Comparison of ENCODE assay signal across 1 cellular context in the genomic region with DNA sequence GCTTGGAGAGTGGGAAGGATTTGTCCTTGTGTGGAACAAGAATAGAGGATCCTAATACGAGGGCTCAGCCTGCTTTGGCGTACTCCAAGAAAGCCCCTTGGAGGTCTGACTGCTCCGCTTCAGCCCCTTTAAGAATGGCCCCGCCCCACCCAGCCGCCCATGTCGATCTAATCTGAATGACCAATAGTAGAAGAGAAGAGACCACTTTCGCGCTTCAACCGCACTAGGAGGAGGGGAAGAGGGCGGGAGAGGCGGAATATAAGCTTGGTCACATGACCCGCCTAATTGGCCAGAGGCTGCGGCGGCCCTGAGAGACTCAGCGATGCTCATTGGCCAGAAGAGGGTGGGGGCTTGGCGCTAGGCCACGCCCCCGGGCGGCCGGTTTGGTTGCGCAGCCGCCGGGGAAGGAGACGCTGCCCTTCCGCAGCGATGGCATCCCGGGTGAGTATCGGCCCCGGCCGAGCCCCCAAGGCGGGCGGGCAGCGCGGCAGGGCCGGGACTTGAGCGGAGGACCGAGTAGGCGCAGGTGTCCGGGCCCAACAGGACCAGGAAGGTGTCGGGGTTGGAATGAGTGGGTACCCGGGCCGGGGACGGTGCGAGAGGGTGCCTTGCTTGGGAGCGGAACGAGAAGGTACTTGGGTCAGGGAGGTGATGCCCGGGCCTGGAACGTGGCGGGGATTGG.
A peak's percentile ranks its signal among the peaks of the same experiment; 100 is the strongest.
TF ChIP-seq lines count a peak whose summit lies in the region.

MIGA2 (plus strand) TSS at position 386 of the 682 bp plus-strand sequence. CDS start 3,969 bp downstream, outside the sequence.

TF ChIP-seq in GM12878, 131 proteins besides CTCF, POLR2A, EP300 and RAD21 (continued from another document and continues in another):
- no peak for TF ChIP-seq NR2C2 (IDR thresholded peaks at IDR 0.05; ENCODE audit: borderline replicate concordance, control insufficient read depth, insufficient read length, low read depth)
- TF ChIP-seq, protein P1, sequence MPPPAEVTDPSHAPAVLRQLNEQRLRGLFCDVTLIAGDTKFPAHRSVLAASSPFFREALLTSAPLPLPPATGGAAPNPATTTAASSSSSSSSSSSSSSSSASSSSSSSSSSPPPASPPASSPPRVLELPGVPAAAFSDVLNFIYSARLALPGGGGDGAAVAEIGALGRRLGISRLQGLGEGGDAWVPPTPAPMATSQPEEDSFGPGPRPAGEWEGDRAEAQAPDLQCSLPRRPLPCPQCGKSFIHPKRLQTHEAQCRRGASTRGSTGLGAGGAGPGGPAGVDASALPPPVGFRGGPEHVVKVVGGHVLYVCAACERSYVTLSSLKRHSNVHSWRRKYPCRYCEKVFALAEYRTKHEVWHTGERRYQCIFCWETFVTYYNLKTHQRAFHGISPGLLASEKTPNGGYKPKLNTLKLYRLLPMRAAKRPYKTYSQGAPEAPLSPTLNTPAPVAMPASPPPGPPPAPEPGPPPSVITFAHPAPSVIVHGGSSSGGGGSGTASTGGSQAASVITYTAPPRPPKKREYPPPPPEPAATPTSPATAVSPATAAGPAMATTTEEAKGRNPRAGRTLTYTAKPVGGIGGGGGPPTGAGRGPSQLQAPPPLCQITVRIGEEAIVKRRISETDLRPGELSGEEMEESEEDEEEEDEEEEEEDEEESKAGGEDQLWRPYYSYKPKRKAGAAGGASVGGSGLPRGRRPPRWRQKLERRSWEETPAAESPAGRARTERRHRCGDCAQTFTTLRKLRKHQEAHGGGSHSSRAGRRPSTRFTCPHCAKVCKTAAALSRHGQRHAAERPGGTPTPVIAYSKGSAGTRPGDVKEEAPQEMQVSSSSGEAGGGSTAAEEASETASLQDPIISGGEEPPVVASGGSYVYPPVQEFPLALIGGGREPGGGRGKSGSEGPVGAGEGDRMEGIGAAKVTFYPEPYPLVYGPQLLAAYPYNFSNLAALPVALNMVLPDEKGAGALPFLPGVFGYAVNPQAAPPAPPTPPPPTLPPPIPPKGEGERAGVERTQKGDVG (CRISPR knock-in tag; IDR thresholded peaks at IDR 0.05) = no peak
- no peak for TF ChIP-seq ZNF24 (IDR thresholded peaks at IDR 0.05)
- no peak for TF ChIP-seq CEBPZ (IDR thresholded peaks at IDR 0.05; ENCODE audit: low read depth, low read length)
- no peak for TF ChIP-seq CHD4 (IDR thresholded peaks at IDR 0.05)
- TF ChIP-seq LARP7 (IDR thresholded peaks at IDR 0.05) = peak; percentile 69; the same call in 1 of the 2 replicates
- TF ChIP-seq RELB (IDR thresholded peaks at IDR 0.05; ENCODE audit: low read depth) = peak; percentile 87
- TF ChIP-seq, protein P2, sequence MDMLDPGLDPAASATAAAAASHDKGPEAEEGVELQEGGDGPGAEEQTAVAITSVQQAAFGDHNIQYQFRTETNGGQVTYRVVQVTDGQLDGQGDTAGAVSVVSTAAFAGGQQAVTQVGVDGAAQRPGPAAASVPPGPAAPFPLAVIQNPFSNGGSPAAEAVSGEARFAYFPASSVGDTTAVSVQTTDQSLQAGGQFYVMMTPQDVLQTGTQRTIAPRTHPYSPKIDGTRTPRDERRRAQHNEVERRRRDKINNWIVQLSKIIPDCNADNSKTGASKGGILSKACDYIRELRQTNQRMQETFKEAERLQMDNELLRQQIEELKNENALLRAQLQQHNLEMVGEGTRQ (IDR thresholded peaks at IDR 0.05; ENCODE audit: borderline replicate concordance, low read depth, low read length) = peak; percentile 79
- peak; percentile 55; the same call in 1 of the 2 replicates for TF ChIP-seq GATAD2B (conservative IDR thresholded peaks at IDR 0.05; ENCODE audit: low read depth)
- no peak for TF ChIP-seq MXI1 (IDR thresholded peaks at IDR 0.05; ENCODE audit: low read depth, low read length)
- TF ChIP-seq, protein P3, sequence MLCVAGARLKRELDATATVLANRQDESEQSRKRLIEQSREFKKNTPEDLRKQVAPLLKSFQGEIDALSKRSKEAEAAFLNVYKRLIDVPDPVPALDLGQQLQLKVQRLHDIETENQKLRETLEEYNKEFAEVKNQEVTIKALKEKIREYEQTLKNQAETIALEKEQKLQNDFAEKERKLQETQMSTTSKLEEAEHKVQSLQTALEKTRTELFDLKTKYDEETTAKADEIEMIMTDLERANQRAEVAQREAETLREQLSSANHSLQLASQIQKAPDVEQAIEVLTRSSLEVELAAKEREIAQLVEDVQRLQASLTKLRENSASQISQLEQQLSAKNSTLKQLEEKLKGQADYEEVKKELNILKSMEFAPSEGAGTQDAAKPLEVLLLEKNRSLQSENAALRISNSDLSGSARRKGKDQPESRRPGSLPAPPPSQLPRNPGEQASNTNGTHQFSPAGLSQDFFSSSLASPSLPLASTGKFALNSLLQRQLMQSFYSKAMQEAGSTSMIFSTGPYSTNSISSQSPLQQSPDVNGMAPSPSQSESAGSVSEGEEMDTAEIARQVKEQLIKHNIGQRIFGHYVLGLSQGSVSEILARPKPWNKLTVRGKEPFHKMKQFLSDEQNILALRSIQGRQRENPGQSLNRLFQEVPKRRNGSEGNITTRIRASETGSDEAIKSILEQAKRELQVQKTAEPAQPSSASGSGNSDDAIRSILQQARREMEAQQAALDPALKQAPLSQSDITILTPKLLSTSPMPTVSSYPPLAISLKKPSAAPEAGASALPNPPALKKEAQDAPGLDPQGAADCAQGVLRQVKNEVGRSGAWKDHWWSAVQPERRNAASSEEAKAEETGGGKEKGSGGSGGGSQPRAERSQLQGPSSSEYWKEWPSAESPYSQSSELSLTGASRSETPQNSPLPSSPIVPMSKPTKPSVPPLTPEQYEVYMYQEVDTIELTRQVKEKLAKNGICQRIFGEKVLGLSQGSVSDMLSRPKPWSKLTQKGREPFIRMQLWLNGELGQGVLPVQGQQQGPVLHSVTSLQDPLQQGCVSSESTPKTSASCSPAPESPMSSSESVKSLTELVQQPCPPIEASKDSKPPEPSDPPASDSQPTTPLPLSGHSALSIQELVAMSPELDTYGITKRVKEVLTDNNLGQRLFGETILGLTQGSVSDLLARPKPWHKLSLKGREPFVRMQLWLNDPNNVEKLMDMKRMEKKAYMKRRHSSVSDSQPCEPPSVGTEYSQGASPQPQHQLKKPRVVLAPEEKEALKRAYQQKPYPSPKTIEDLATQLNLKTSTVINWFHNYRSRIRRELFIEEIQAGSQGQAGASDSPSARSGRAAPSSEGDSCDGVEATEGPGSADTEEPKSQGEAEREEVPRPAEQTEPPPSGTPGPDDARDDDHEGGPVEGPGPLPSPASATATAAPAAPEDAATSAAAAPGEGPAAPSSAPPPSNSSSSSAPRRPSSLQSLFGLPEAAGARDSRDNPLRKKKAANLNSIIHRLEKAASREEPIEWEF (IDR thresholded peaks at IDR 0.05; ENCODE audit: insufficient replicate concordance, low read depth, low read length) = no peak
- TF ChIP-seq, protein P4, sequence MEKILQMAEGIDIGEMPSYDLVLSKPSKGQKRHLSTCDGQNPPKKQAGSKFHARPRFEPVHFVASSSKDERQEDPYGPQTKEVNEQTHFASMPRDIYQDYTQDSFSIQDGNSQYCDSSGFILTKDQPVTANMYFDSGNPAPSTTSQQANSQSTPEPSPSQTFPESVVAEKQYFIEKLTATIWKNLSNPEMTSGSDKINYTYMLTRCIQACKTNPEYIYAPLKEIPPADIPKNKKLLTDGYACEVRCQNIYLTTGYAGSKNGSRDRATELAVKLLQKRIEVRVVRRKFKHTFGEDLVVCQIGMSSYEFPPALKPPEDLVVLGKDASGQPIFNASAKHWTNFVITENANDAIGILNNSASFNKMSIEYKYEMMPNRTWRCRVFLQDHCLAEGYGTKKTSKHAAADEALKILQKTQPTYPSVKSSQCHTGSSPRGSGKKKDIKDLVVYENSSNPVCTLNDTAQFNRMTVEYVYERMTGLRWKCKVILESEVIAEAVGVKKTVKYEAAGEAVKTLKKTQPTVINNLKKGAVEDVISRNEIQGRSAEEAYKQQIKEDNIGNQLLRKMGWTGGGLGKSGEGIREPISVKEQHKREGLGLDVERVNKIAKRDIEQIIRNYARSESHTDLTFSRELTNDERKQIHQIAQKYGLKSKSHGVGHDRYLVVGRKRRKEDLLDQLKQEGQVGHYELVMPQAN (conservative IDR thresholded peaks at IDR 0.05) = peak; percentile 71
- TF ChIP-seq NRF1 (conservative IDR thresholded peaks at IDR 0.05; ENCODE audit: low read depth, low read length) = peak; percentile 67
- TF ChIP-seq CBFB (IDR thresholded peaks at IDR 0.05; ENCODE audit: low read depth) = no peak
- no peak for TF ChIP-seq ZSCAN29 (IDR thresholded peaks at IDR 0.05)
- no peak for TF ChIP-seq EGR1 (IDR thresholded peaks at IDR 0.05; ENCODE audit: borderline replicate concordance in 1 of 2, low read depth in 2 of 2, low read length in 2 of 2)
- TF ChIP-seq FOS (IDR thresholded peaks at IDR 0.05; ENCODE audit: borderline replicate concordance, extremely low read depth, insufficient read length) = peak; percentile 14
- TF ChIP-seq, protein P5, sequence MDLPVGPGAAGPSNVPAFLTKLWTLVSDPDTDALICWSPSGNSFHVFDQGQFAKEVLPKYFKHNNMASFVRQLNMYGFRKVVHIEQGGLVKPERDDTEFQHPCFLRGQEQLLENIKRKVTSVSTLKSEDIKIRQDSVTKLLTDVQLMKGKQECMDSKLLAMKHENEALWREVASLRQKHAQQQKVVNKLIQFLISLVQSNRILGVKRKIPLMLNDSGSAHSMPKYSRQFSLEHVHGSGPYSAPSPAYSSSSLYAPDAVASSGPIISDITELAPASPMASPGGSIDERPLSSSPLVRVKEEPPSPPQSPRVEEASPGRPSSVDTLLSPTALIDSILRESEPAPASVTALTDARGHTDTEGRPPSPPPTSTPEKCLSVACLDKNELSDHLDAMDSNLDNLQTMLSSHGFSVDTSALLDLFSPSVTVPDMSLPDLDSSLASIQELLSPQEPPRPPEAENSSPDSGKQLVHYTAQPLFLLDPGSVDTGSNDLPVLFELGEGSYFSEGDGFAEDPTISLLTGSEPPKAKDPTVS (IDR thresholded peaks at IDR 0.05; ENCODE audit: low read depth, low read length) = no peak
- TF ChIP-seq SP1 (IDR thresholded peaks at IDR 0.05; ENCODE audit: low read depth, low read length) = peak; percentile 89
- TF ChIP-seq, protein P6, sequence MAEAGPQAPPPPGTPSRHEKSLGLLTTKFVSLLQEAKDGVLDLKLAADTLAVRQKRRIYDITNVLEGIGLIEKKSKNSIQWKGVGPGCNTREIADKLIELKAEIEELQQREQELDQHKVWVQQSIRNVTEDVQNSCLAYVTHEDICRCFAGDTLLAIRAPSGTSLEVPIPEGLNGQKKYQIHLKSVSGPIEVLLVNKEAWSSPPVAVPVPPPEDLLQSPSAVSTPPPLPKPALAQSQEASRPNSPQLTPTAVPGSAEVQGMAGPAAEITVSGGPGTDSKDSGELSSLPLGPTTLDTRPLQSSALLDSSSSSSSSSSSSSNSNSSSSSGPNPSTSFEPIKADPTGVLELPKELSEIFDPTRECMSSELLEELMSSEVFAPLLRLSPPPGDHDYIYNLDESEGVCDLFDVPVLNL (IDR thresholded peaks at IDR 0.05; ENCODE audit: low read depth, low read length) = 0 out of 2 replicates have a peak, but pooled peaks have one; percentile 28
- no peak for TF ChIP-seq CREB1 (IDR thresholded peaks at IDR 0.05; ENCODE audit: low read depth)
- TF ChIP-seq RCOR1 (conservative IDR thresholded peaks at IDR 0.05; ENCODE audit: low read depth, low read length) = no peak
- peak; percentile 51 for TF ChIP-seq RELA (IDR thresholded peaks at IDR 0.05; ENCODE audit: borderline replicate concordance, partially characterized antibody)
